12 cellular contexts compared by ENCODE assay signal in genomic region chr14:34081126-34081575, GRCh38.
A peak's percentile ranks its signal among the peaks of the same experiment; 100 is the strongest.
DNase-seq lines count a peak whose midpoint lies in the region; ATAC-seq and TF ChIP-seq lines count a peak whose summit lies in the region.
"Had no signal": no experiment of that assay in that cellular context is flagged by ENCODE, and none has a peak within 500 bp of the region (broad histone marks: within the 10 kb centered on the region; RNA-seq: fewer than 3 reads in every experiment).

No MANE protein-coding gene starts in this region.

- H3K36me3 Mint-ChIP-seq in activated naive CD8-positive, alpha-beta T cell treated with anti-CD3 and anti-CD28 coated beads, Interleukin-2, amount 50 U/mL, for 24 hours (ENCODE audit: low read depth): no peaks in the 10 kb centered on the region
- no peaks in the 10 kb centered on the region for H3K36me3 Mint-ChIP-seq in activated naive CD4-positive, alpha-beta T cell treated with anti-CD3 and anti-CD28 coated beads for 36 hours (ENCODE audit: low read depth)
- H3K36me3 Mint-ChIP-seq: CD4-positive, alpha-beta memory T cell had no signal

- CTCF ChIA-PET in activated naive CD4-positive, alpha-beta T cell treated with anti-CD3 and anti-CD28 coated beads for 36 hours (lab: Charles Lee): no interaction called here

- TF ChIP-seq CTCF in C4-2B (conservative IDR thresholded peaks at IDR 0.05): no peak

- peaks cover 3% of the 10 kb centered on the region for H3K27me3 Mint-ChIP-seq in activated naive CD8-positive, alpha-beta T cell treated with anti-CD3 and anti-CD28 coated beads, Interleukin-2, amount 50 U/mL, for 24 hours
- H3K27me3 Mint-ChIP-seq in activated naive CD4-positive, alpha-beta T cell treated with anti-CD3 and anti-CD28 coated beads for 36 hours (ENCODE audit: low read depth): no peaks in the 10 kb centered on the region

- H3K27ac ChIP-seq in C4-2B: peak overlapping the region; percentile 59; the same call in 1 of the 2 replicates
- H3K27ac ChIP-seq: suprapubic skin had no signal

- H3K9me3 Mint-ChIP-seq in activated naive CD8-positive, alpha-beta T cell treated with anti-CD3 and anti-CD28 coated beads, Interleukin-2, amount 50 U/mL, for 24 hours: no peaks in the 10 kb centered on the region
- H3K9me3 Mint-ChIP-seq in activated naive CD4-positive, alpha-beta T cell treated with anti-CD3 and anti-CD28 coated beads for 36 hours: no peaks in the 10 kb centered on the region

- no peak overlapping the region for H3K27ac Mint-ChIP-seq in activated naive CD8-positive, alpha-beta T cell treated with anti-CD3 and anti-CD28 coated beads, Interleukin-2, amount 50 U/mL, for 24 hours
- no peak overlapping the region for H3K27ac Mint-ChIP-seq in activated naive CD4-positive, alpha-beta T cell treated with anti-CD3 and anti-CD28 coated beads for 36 hours
- H3K27ac Mint-ChIP-seq: CD4-positive, alpha-beta memory T cell had no signal

- intact Hi-C loops in activated naive CD4-positive, alpha-beta T cell treated with anti-CD3 and anti-CD28 coated beads for 36 hours (cut with micrococcal nuclease): no loop called here

- no peak for ATAC-seq in activated naive CD8-positive, alpha-beta T cell treated with anti-CD3 and anti-CD28 coated beads, Interleukin-2, amount 50 U/mL, for 24 hours

- no peak overlapping the region for H3K4me3 Mint-ChIP-seq in activated naive CD8-positive, alpha-beta T cell treated with anti-CD3 and anti-CD28 coated beads, Interleukin-2, amount 50 U/mL, for 24 hours
- H3K4me3 Mint-ChIP-seq in activated naive CD4-positive, alpha-beta T cell treated with anti-CD3 and anti-CD28 coated beads for 36 hours: no peak overlapping the region
- H3K4me3 Mint-ChIP-seq: CD4-positive, alpha-beta memory T cell had no signal

- peaks cover 2% of the 10 kb centered on the region for H3K4me1 Mint-ChIP-seq in activated naive CD8-positive, alpha-beta T cell treated with anti-CD3 and anti-CD28 coated beads, Interleukin-2, amount 50 U/mL, for 24 hours
- no peaks in the 10 kb centered on the region for H3K4me1 Mint-ChIP-seq in activated naive CD4-positive, alpha-beta T cell treated with anti-CD3 and anti-CD28 coated beads for 36 hours (ENCODE audit: low read depth)
- H3K4me1 Mint-ChIP-seq: CD4-positive, alpha-beta memory T cell had no signal

- peak; percentile 85 for DNase-seq in M059J (ENCODE audit: low read depth)
- peak; percentile 28 for DNase-seq in cerebellar cortex (ENCODE audit: low spot score)
- peak; percentile 78 for DNase-seq in myocyte (ENCODE audit: low read depth)
- no peak for DNase-seq in activated naive CD8-positive, alpha-beta T cell treated with anti-CD3 and anti-CD28 coated beads, Interleukin-2, amount 50 U/mL, for 24 hours
- no peak for DNase-seq in NCI-H526 treated with DMSO at 0.1 percent for 48 hours (lab: John Stamatoyannopoulos, UW)
- no peak for DNase-seq in COLO829 (ENCODE audit: low spot score)
- no peak for DNase-seq in activated naive CD4-positive, alpha-beta T cell treated with anti-CD3 and anti-CD28 coated beads for 36 hours
- DNase-seq: CD4-positive, alpha-beta memory T cell; NCI-H187 treated with DMSO at 0.1 percent for 48 hours; SIG-M5 had no signal

Comparison
In these comparisons a context has a peak if more than half of its experiments do, and no peak if none do; other contexts are left out.
1. DNase-seq: peak in M059J (single experiment), cerebellar cortex (single experiment) and myocyte (single experiment); none in activated naive CD8-positive, alpha-beta T cell treated with anti-CD3 and anti-CD28 coated beads, Interleukin-2, amount 50 U/mL, for 24 hours (single experiment), NCI-H526 treated with DMSO at 0.1 percent for 48 hours (single experiment), COLO829 (single experiment) and activated naive CD4-positive, alpha-beta T cell treated with anti-CD3 and anti-CD28 coated beads for 36 hours (single experiment).